ENCODE assay signal across 1 cellular context in the genomic region with DNA sequence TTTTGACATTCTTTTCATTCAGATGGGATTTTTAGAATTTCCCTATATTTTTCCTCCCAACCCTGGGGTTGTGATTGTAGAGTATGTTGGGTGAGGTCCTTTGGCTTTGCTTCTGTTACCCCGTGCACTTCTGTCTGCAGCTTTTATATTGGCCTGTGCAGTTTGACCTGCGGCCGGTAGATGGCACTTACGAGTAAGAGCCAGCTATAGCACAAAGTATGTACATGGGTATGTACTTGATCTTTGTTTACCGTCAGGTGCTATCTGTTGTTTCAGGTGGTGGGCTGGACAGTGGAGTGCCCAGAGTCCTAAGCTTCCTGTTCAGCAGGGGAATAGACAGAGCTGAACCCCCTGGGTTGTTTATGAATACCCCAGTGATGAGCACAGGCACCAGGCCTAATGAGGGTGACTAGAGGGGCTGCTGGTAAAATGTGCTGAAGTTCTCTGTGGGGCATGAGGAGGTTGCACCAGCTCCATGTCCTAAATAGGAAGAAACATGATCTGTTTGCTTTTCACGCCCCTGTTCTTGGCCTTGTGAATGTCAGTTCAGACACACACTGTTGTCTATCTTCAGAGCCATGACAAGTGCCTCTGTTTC.
TF ChIP-seq lines count a peak whose summit lies in the region.

No MANE protein-coding gene starts in this region.

TF ChIP-seq in H1, 55 proteins besides CTCF, POLR2A, EP300 and RAD21 (continued from another document):
- TF ChIP-seq, protein P1, sequence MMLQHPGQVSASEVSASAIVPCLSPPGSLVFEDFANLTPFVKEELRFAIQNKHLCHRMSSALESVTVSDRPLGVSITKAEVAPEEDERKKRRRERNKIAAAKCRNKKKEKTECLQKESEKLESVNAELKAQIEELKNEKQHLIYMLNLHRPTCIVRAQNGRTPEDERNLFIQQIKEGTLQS (IDR thresholded peaks at IDR 0.05; ENCODE audit: insufficient read depth, low read depth, low read length): no peak
- TF ChIP-seq SIX5 (IDR thresholded peaks at IDR 0.05; ENCODE audit: low read depth, low read length) (no peak), SUZ12 (IDR thresholded peaks at IDR 0.05; ENCODE audit: low read length) (no peak), PHF8 (conservative IDR thresholded peaks at IDR 0.05; ENCODE audit: low read depth, low read length) (no peak), SP4 (IDR thresholded peaks at IDR 0.05; ENCODE audit: low read length) (no peak), BCL11A (IDR thresholded peaks at IDR 0.05; ENCODE audit: low read depth in 2 of 2, low read length in 2 of 2) (no peak), GTF2F1 (IDR thresholded peaks at IDR 0.05; ENCODE audit: borderline replicate concordance, low read depth, low read length) (no peak), HDAC2 (IDR thresholded peaks at IDR 0.05; ENCODE audit: borderline replicate concordance in 1 of 2, low read depth in 2 of 2, low read length in 2 of 2) (no peak)
- TF ChIP-seq, protein P2, sequence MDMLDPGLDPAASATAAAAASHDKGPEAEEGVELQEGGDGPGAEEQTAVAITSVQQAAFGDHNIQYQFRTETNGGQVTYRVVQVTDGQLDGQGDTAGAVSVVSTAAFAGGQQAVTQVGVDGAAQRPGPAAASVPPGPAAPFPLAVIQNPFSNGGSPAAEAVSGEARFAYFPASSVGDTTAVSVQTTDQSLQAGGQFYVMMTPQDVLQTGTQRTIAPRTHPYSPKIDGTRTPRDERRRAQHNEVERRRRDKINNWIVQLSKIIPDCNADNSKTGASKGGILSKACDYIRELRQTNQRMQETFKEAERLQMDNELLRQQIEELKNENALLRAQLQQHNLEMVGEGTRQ (IDR thresholded peaks at IDR 0.05; ENCODE audit: low read length): no peak
